ENCODE assay signal across 16 cellular contexts in the genomic region with DNA sequence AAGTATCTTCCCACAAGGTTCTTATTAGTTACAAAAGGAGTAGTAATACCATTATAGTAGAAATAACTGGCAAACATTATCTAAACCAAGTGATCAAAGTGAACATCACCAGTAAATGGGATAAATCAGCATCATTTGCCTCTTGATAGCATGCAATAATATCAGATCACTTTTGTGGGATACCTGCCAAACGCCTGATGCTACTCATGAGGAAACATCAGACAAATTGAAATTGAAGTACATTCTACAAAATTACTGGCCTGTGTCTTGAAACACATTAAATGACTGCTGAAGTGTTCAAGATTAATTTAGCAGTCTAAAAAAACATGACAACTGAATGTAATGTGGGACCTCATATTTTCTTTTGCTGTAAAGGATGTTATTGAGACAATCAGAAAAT.
"Had no signal": no experiment of that assay in that cellular context is flagged by ENCODE, and none has a peak within 500 bp of the region (broad histone marks: within the 10 kb centered on the region; RNA-seq: fewer than 3 reads in every experiment).

No MANE protein-coding gene starts in this region.

- H3K36me3 ChIP-seq: lower lobe of right lung had no signal

- H3K27ac ChIP-seq: lower lobe of right lung, skin epidermis, VCaP had no signal

- H3K4me3 ChIP-seq: lower lobe of right lung, skin epidermis had no signal

- ATAC-seq: activated T-helper 17 cell treated with anti-CD3 and anti-CD28 coated beads, Interleukin-2, amount 50 U/mL, for 72 hours; lower lobe of right lung; right cardiac atrium had no signal

- H3K9me3 ChIP-seq: lower lobe of right lung had no signal

- H3K9me3 Mint-ChIP-seq: nephron progenitor cell had no signal

- DNase-seq: activated CD4-positive, alpha-beta T cell treated with anti-CD3 and anti-CD28 coated beads, Interleukin-2, amount 50 U/mL, for 48 hours; activated naive CD4-positive, alpha-beta T cell treated with Interleukin-2 at 50 U/mL for 16 hours; aorta; cortex of kidney; effector CD4-positive, alpha-beta T cell; lower lobe of right lung; nephron progenitor cell; occipital lobe; right cardiac atrium; stimulated activated CD4-positive, alpha-beta T cell treated with anti-CD3 and anti-CD28 coated beads, Interleukin-4, amount 100 ng/mL, for 24 hours; stimulated activated naive CD4-positive, alpha-beta T cell; substantia nigra; trophoblast cell had no signal

- H3K4me3 Mint-ChIP-seq: activated T-helper 17 cell treated with anti-CD3 and anti-CD28 coated beads, Interleukin-2, amount 50 U/mL, for 72 hours; nephron progenitor cell had no signal

- H3K4me1 ChIP-seq: lower lobe of right lung had no signal

- H3K27ac Mint-ChIP-seq: activated T-helper 17 cell treated with anti-CD3 and anti-CD28 coated beads, Interleukin-2, amount 50 U/mL, for 72 hours; nephron progenitor cell had no signal

- H3K27me3 Mint-ChIP-seq: activated T-helper 17 cell treated with anti-CD3 and anti-CD28 coated beads, Interleukin-2, amount 50 U/mL, for 72 hours had no signal

- H3K4me1 Mint-ChIP-seq: activated T-helper 17 cell treated with anti-CD3 and anti-CD28 coated beads, Interleukin-2, amount 50 U/mL, for 72 hours; nephron progenitor cell had no signal
